12 cellular contexts compared by ENCODE assay signal in genomic region chr11:76578655-76579046, GRCh38.
A peak's percentile ranks its signal among the peaks of the same experiment; 100 is the strongest.
DNase-seq lines count a peak whose midpoint lies in the region; ATAC-seq, FAIRE-seq and TF ChIP-seq lines count a peak whose summit lies in the region.
"Had no signal": no experiment of that assay in that cellular context is flagged by ENCODE, and none has a peak within 500 bp of the region (broad histone marks: within the 10 kb centered on the region; RNA-seq: fewer than 3 reads in every experiment).

No MANE protein-coding gene starts in this region.

- in situ Hi-C loops in HepG2 (cut with HindIII; ENCODE audit: extremely low pct_ligation_motif_present, low pct_unique_long_range_greater_than_20kb): no loop called here

- H3K14ac ChIP-seq in H1 (ENCODE audit: insufficient read length): no peak overlapping the region

- H2AFZ ChIP-seq in H1 (ENCODE audit: low read length) (peak overlapping the region; percentile 73), HepG2 (ENCODE audit: low read length) (no peak overlapping the region)

- H2BK5ac ChIP-seq in H1 (ENCODE audit: low read depth, low read length): peak overlapping the region; percentile 56; the same call in 1 of the 2 replicates

- no peak overlapping the region for H4K5ac ChIP-seq in H1 (ENCODE audit: insufficient read length, low read depth, low read length)

- H2BK15ac ChIP-seq in H1 (ENCODE audit: low read length): no peak overlapping the region

- no peak overlapping the region for H4K8ac ChIP-seq in H1 (ENCODE audit: extremely low read depth, insufficient read depth, low read length)

- no peaks in the 10 kb centered on the region for H3K23me2 ChIP-seq in H1 (ENCODE audit: low read depth, low read length)

- H3K4me1 ChIP-seq in H1 (replicated peaks in 1 of 4; ENCODE audit: control insufficient read depth in 3 of 4, insufficient read depth in 4 of 4, low read length in 3 of 4) (peaks cover 0 to 11% (median 2%) of the 10 kb centered on the region in 4 experiments; a peak in 5 of 7 replicates), HepG2 (ENCODE audit: insufficient read depth, low read length) (0 out of 2 replicates have a peak, but pooled peaks cover 7% of the 10 kb centered on the region), skeletal muscle tissue (ENCODE audit: control insufficient read depth in 3 of 3, insufficient read depth in 3 of 3, low read length in 3 of 3) (peaks cover 17 to 23% (median 19%) of the 10 kb centered on the region in 3 donors)

- TF ChIP-seq POLR2A in H1 (IDR thresholded peaks at IDR 0.05; ENCODE audit: control extremely low read depth in 1 of 2, low read depth in 2 of 2, low read length in 2 of 2) (no peak), HepG2 (IDR thresholded peaks at IDR 0.05; ENCODE audit: insufficient read depth in 1 of 2, low read depth in 2 of 2, low read length in 2 of 2) (no peak)

- H3K4me3 ChIP-seq in H1 (ENCODE audit: extremely low read depth in 1 of 4, insufficient read depth in 2 of 4, low read depth in 3 of 4, low read length in 4 of 4) (no peak overlapping the region), HepG2 (replicated peaks in 1 of 3; ENCODE audit: insufficient read depth in 1 of 3, low read depth in 2 of 3, low read length in 3 of 3) (no peak overlapping the region; a peak in 1 of 6 replicates), skeletal muscle tissue (ENCODE audit: low read length in 3 of 3) (no peak overlapping the region)

- DNase-seq in H1 (ENCODE audit: low read depth in 1 of 2, low spot score in 2 of 2) (no peak), HepG2 (ENCODE audit: low spot score) (no peak), HUDEP-2 (lab: John Stamatoyannopoulos, UW; ENCODE audit: unreplicated experiment in 76 of 76) (no peak), NCI-H526 (lab: John Stamatoyannopoulos, UW) (no peak), GF-D8 (lab: John Stamatoyannopoulos, UW) (no peak)
- DNase-seq: activated CD4-positive, CD25-positive, alpha-beta regulatory T cell treated with anti-CD3 and anti-CD28 coated beads, Interleukin-2, amount 50 U/mL, for 72 hours; CD4-positive, CD25-positive, alpha-beta regulatory T cell; NCI-H1105 had no signal

- ATAC-seq in HepG2: peak; percentile 64
- ATAC-seq in HG03565 (IDR thresholded peaks at IDR 0.05; ENCODE audit: unreplicated experiment): no peak
- ATAC-seq: natural killer cell treated with Interleukin-12 subunit alpha and Interleukin-12 subunit beta and Interleukin-15 and Interleukin-18, amount 100 ng/mL, for 72 hours had no signal

- H2AK5ac ChIP-seq in H1 (ENCODE audit: low read depth, low read length): no peak overlapping the region

- H4K20me1 ChIP-seq in H1 (replicated peaks in 1 of 2; ENCODE audit: control insufficient read depth in 1 of 2, insufficient read depth in 2 of 2, low read length in 2 of 2): no peaks in the 10 kb centered on the region
- H4K20me1 ChIP-seq in HepG2 (ENCODE audit: insufficient read depth, low read length): no peaks in the 10 kb centered on the region

- H3K27me3 ChIP-seq in H1 (replicated peaks in 1 of 4; ENCODE audit: control insufficient read depth in 3 of 4, extremely low read depth in 1 of 4, insufficient read depth in 3 of 4, low read length in 3 of 4): no peaks in the 10 kb centered on the region
- peaks cover 0 to 15% of the 10 kb centered on the region in 2 experiments; a peak in 3 of 5 replicates for H3K27me3 ChIP-seq in HepG2 (ENCODE audit: control insufficient read depth in 1 of 2, insufficient read depth in 2 of 2, low read length in 2 of 2)
- no peaks in the 10 kb centered on the region for H3K27me3 ChIP-seq in skeletal muscle tissue (ENCODE audit: control insufficient read depth in 3 of 3, insufficient read depth in 3 of 3, low read length in 3 of 3)

- TF ChIP-seq EP300 in Ishikawa (IDR thresholded peaks at IDR 0.05; ENCODE audit: borderline replicate concordance) (no peak; the same call in 1 of the 2 replicates), H1 (IDR thresholded peaks at IDR 0.05; ENCODE audit: borderline replicate concordance in 1 of 2, low read depth in 2 of 2, low read length in 2 of 2) (no peak), HepG2 (IDR thresholded peaks at IDR 0.05; ENCODE audit: low read depth in 2 of 2, low read length in 2 of 2) (no peak), HepG2 (CRISPR knock-in tag; IDR thresholded peaks at IDR 0.05; ENCODE audit: borderline replicate concordance) (no peak)

- no peak overlapping the region; a peak in 1 of 4 replicates for H3K4me2 ChIP-seq in H1 (ENCODE audit: insufficient read depth in 1 of 2, low read depth in 2 of 2, low read length in 2 of 2)
- peak overlapping the region; percentile 58 for H3K4me2 ChIP-seq in HepG2 (ENCODE audit: low read depth, low read length)

- H3K79me1 ChIP-seq in H1 (ENCODE audit: low read depth, low read length): no peaks in the 10 kb centered on the region

- POLR2A ChIA-PET in H1 (lab: Charles Lee; ENCODE audit: partially characterized antibody): interaction anchor here (1.6 kb wide), 1 partner anchor 24 kb away, joined by 4 read pairs; no protein-coding TSS in a partner anchor
- POLR2A ChIA-PET in HepG2 (lab: Yijun Ruan, JAX): no interaction called here

- no peaks in the 10 kb centered on the region for H3K79me2 ChIP-seq in H1 (ENCODE audit: control insufficient read depth in 1 of 2, insufficient read depth in 2 of 2, low read length in 2 of 2)
- no peaks in the 10 kb centered on the region for H3K79me2 ChIP-seq in HepG2 (ENCODE audit: insufficient read depth, low read length)

- no peak overlapping the region for H3K27ac ChIP-seq in H1 (ENCODE audit: low read depth, low read length)
- H3K27ac ChIP-seq in HepG2 (ENCODE audit: extremely low read length, insufficient read depth, low read length): no peak overlapping the region
- H3K27ac ChIP-seq in skeletal muscle tissue (ENCODE audit: low read depth, low read length): peak overlapping the region; percentile 83

- peak overlapping the region; percentile 78 for H3K18ac ChIP-seq in H1 (ENCODE audit: extremely low read depth, low read length)

- CTCF ChIA-PET in H1 (lab: Charles Lee; ENCODE audit: partially characterized antibody): interaction anchor here (0.9 to 6.0 kb wide), 9 partner anchors 10 to 154 kb away, joined by 3 to 62 read pairs (median 4); no protein-coding TSS in a partner anchor
- CTCF ChIA-PET in HepG2 (lab: Yijun Ruan, JAX; ENCODE audit: low intra/inter-chr PET ratio, low total read pairs): no interaction called here

- no peak overlapping the region for H3K23ac ChIP-seq in H1 (ENCODE audit: insufficient read length)

- intact Hi-C loops in HepG2 (cut with micrococcal nuclease; ENCODE audit: unreplicated experiment): no loop called here

- H3K56ac ChIP-seq in H1 (replicated peaks; ENCODE audit: insufficient read length, low read depth, low read length): no peak overlapping the region

- H3K9ac ChIP-seq in H1 (replicated peaks in 1 of 4; ENCODE audit: extremely low read depth in 1 of 4, low read depth in 3 of 4, low read length in 3 of 4) (no peak overlapping the region), HepG2 (ENCODE audit: insufficient read depth, low read depth, low read length) (no peak overlapping the region), skeletal muscle tissue (ENCODE audit: low read depth in 1 of 3, low read length in 3 of 3) (peak overlapping the region in 2 of 3 donors; percentile 19 to 36)

- H2BK20ac ChIP-seq in H1 (ENCODE audit: low read length): 0 out of 2 replicates have a peak overlapping the region, but pooled peaks have one; percentile 61

- TF ChIP-seq CTCF in H1 (IDR thresholded peaks at IDR 0.05; ENCODE audit: control extremely low read depth in 1 of 3, insufficient read depth in 1 of 3, low read depth in 1 of 3, low read length in 3 of 3): no peak
- no peak for TF ChIP-seq CTCF in HepG2 (CRISPR knock-in tag; IDR thresholded peaks at IDR 0.05)

- peak overlapping the region; percentile 75; the same call in 1 of the 2 replicates for H2BK12ac ChIP-seq in H1 (ENCODE audit: low read depth, low read length)

- H3K36me3 ChIP-seq in H1 (ENCODE audit: control insufficient read depth in 2 of 4, insufficient read depth in 4 of 4, low read length in 3 of 4): no peaks in the 10 kb centered on the region
- H3K36me3 ChIP-seq in HepG2 (replicated peaks in 1 of 2; ENCODE audit: control insufficient read depth in 1 of 2, insufficient read depth in 2 of 2, low read length in 2 of 2): no peaks in the 10 kb centered on the region
- no peaks in the 10 kb centered on the region for H3K36me3 ChIP-seq in skeletal muscle tissue (ENCODE audit: control insufficient read depth in 3 of 3, insufficient read depth in 3 of 3, low read length in 3 of 3)

- H3K4ac ChIP-seq in H1 (replicated peaks; ENCODE audit: insufficient read length, low read depth, low read length): no peak overlapping the region

- no TSS peak for BruUV-seq in HepG2 (replicated peaks; lab: Mats Ljungman, UMichigan)

- H3K9me3 ChIP-seq in H1 (ENCODE audit: insufficient read depth in 2 of 2, low read depth in 1 of 2, low read length in 1 of 2): peaks cover 0 to 9% of the 10 kb centered on the region in 2 experiments; a peak in 1 of 4 replicates
- no peaks in the 10 kb centered on the region for H3K9me3 ChIP-seq in HepG2 (ENCODE audit: low read length)
- no peaks in the 10 kb centered on the region for H3K9me3 ChIP-seq in skeletal muscle tissue (ENCODE audit: control insufficient read depth in 3 of 3, low read length in 3 of 3)

- FAIRE-seq in H1 (lab: Jason Lieb, UNC): no peak
- no peak for FAIRE-seq in HepG2 (lab: Jason Lieb, UNC)

- WGBS in H1 (ENCODE audit: extremely low coverage in 1 of 2, insufficient coverage in 1 of 2, insufficient read length in 1 of 2, insufficient replicate concordance in 2 of 2, low coverage in 1 of 2, low lambda C conversion rate in 2 of 2, missing lambda C conversion rate in 1 of 2), 2 experiments: 79% methylated on average over 10 of the region's 10 CpGs; no CpG with 5 or more reads in 1 of the 2 experiments
- 38% methylated on average over 9 of the region's 10 CpGs for WGBS in HepG2 (ENCODE audit: low lambda C conversion rate)

- no peak overlapping the region for H4K91ac ChIP-seq in H1 (replicated peaks; ENCODE audit: insufficient read length, low read length)

- no peak for TF ChIP-seq RAD21 in Ishikawa (IDR thresholded peaks at IDR 0.05; ENCODE audit: low read depth)
- no peak for TF ChIP-seq RAD21 in H1 (IDR thresholded peaks at IDR 0.05 in 1 of 2, conservative IDR thresholded peaks at IDR 0.05 in 1 of 2; ENCODE audit: low read depth in 2 of 2, low read length in 2 of 2)
- TF ChIP-seq RAD21 in HepG2 (CRISPR knock-in tag; IDR thresholded peaks at IDR 0.05): no peak

- no peak overlapping the region for H2BK120ac ChIP-seq in H1 (replicated peaks; ENCODE audit: low read depth, low read length)

TF ChIP-seq in Ishikawa, 13 proteins besides CTCF, POLR2A, EP300 and RAD21 (continues in another document):
- TF ChIP-seq YY1 (IDR thresholded peaks at IDR 0.05; ENCODE audit: low read depth): no peak

TF ChIP-seq in H1, 55 proteins besides CTCF, POLR2A, EP300 and RAD21:
- TF ChIP-seq TBP (IDR thresholded peaks at IDR 0.05; ENCODE audit: low read depth, low read length) (no peak), TCF12 (IDR thresholded peaks at IDR 0.05; ENCODE audit: low read depth, low read length) (no peak), ASH2L (IDR thresholded peaks at IDR 0.05; ENCODE audit: low read length) (peak; percentile 24)

TF ChIP-seq in HepG2, 621 proteins besides CTCF, POLR2A, EP300 and RAD21 (continues in another document):
- no peak for TF ChIP-seq ZNF724P (CRISPR knock-in tag; IDR thresholded peaks at IDR 0.05; ENCODE audit: borderline replicate concordance)

Comparison
In these comparisons a context has a peak if more than half of its experiments do, and no peak if none do; other contexts are left out.
1. H3K9ac ChIP-seq: peak in skeletal muscle tissue (2 of 3); none in H1 (0 of 4) and HepG2 (single experiment).